ENCODE assay signal across 13 cellular contexts in genomic region chr5:175778951-175779475, GRCh38.
DNase-seq lines count a peak whose midpoint lies in the region; ATAC-seq lines count a peak whose summit lies in the region.
"Had no signal": no experiment of that assay in that cellular context is flagged by ENCODE, and none has a peak within 500 bp of the region (broad histone marks: within the 10 kb centered on the region; RNA-seq: fewer than 3 reads in every experiment).

No MANE protein-coding gene starts in this region.

- H3K27ac Mint-ChIP-seq in stimulated activated memory B cell treated with anti-CD40 and anti-IgM and Interleukin-4, amounts not matched to agents 10 μg/mL and 1 μg/mL and 100 μg/mL, for 72 hours, result no peak overlapping the region
- H3K27ac Mint-ChIP-seq: mesothelial cell of epicardium; stimulated activated naive B cell treated with anti-CD40 and anti-IgM and Interleukin-4, amounts not matched to agents 10 μg/mL and 1 μg/mL and 100 μg/mL, for 72 hours had no signal

- peak; percentile 57 for ATAC-seq in left ventricle myocardium superior
- ATAC-seq in left cardiac atrium, result no peak
- ATAC-seq in stimulated activated memory B cell treated with anti-CD40 and anti-IgM and Interleukin-4, amounts not matched to agents 10 μg/mL and 1 μg/mL and 100 μg/mL, for 72 hours, result no peak
- ATAC-seq in GM18907 (IDR thresholded peaks at IDR 0.05; ENCODE audit: unreplicated experiment), result no peak
- ATAC-seq in GM19452 (IDR thresholded peaks at IDR 0.05; ENCODE audit: unreplicated experiment), result no peak
- no peak for ATAC-seq in GM18498 (IDR thresholded peaks at IDR 0.05; ENCODE audit: unreplicated experiment)
- ATAC-seq: stimulated activated naive B cell treated with anti-CD40 and anti-IgM and Interleukin-4, amounts not matched to agents 10 μg/mL and 1 μg/mL and 100 μg/mL, for 72 hours had no signal

- no peaks in the 10 kb centered on the region for H3K36me3 Mint-ChIP-seq in stimulated activated memory B cell treated with anti-CD40 and anti-IgM and Interleukin-4, amounts not matched to agents 10 μg/mL and 1 μg/mL and 100 μg/mL, for 72 hours
- H3K36me3 Mint-ChIP-seq: mesothelial cell of epicardium; stimulated activated naive B cell treated with anti-CD40 and anti-IgM and Interleukin-4, amounts not matched to agents 10 μg/mL and 1 μg/mL and 100 μg/mL, for 72 hours had no signal

- H3K27me3 Mint-ChIP-seq in stimulated activated memory B cell treated with anti-CD40 and anti-IgM and Interleukin-4, amounts not matched to agents 10 μg/mL and 1 μg/mL and 100 μg/mL, for 72 hours, result peaks cover 24% of the 10 kb centered on the region

- intact Hi-C loops in left ventricle myocardium superior (cut with micrococcal nuclease), result no loop called here
- intact Hi-C loops in left cardiac atrium (cut with DNase I), result no loop called here

- DNase-seq in left ventricle myocardium superior (peak; percentile 35), left cardiac atrium (no peak), NCI-H748 (lab: John Stamatoyannopoulos, UW; ENCODE audit: unreplicated experiment) (peak; percentile 86), cerebellum (ENCODE audit: low spot score) (peak; percentile 93)
- DNase-seq: AML-193; MM.1S; spleen; stimulated activated naive B cell treated with anti-CD40 and anti-IgM and Interleukin-4, amounts not matched to agents 10 μg/mL and 1 μg/mL and 100 μg/mL, for 72 hours had no signal

- no peak overlapping the region for H3K4me3 Mint-ChIP-seq in stimulated activated memory B cell treated with anti-CD40 and anti-IgM and Interleukin-4, amounts not matched to agents 10 μg/mL and 1 μg/mL and 100 μg/mL, for 72 hours
- H3K4me3 Mint-ChIP-seq: mesothelial cell of epicardium; stimulated activated naive B cell treated with anti-CD40 and anti-IgM and Interleukin-4, amounts not matched to agents 10 μg/mL and 1 μg/mL and 100 μg/mL, for 72 hours had no signal

- H3K9me3 Mint-ChIP-seq in stimulated activated memory B cell treated with anti-CD40 and anti-IgM and Interleukin-4, amounts not matched to agents 10 μg/mL and 1 μg/mL and 100 μg/mL, for 72 hours, result no peaks in the 10 kb centered on the region
- H3K9me3 Mint-ChIP-seq: mesothelial cell of epicardium had no signal

- H3K4me1 Mint-ChIP-seq in stimulated activated memory B cell treated with anti-CD40 and anti-IgM and Interleukin-4, amounts not matched to agents 10 μg/mL and 1 μg/mL and 100 μg/mL, for 72 hours, result no peaks in the 10 kb centered on the region
- H3K4me1 Mint-ChIP-seq: stimulated activated naive B cell treated with anti-CD40 and anti-IgM and Interleukin-4, amounts not matched to agents 10 μg/mL and 1 μg/mL and 100 μg/mL, for 72 hours had no signal
